Comparison of ENCODE assay signal across 18 cellular contexts in genomic region chr17:37124825-37125181, GRCh38.
DNase-seq lines count a peak whose midpoint lies in the region; ATAC-seq and TF ChIP-seq lines count a peak whose summit lies in the region.
"Had no signal": no experiment of that assay in that cellular context is flagged by ENCODE, and none has a peak within 500 bp of the region (broad histone marks: within the 10 kb centered on the region; RNA-seq: fewer than 3 reads in every experiment).

No MANE protein-coding gene starts in this region.

- 12% methylated on average over 4 of the region's 4 CpGs for WGBS in thymus
- 74 to 87% methylated on average over 4 of the region's 4 CpGs for WGBS in thyroid gland, 2 donors

- peaks cover 3% of the 10 kb centered on the region for H3K4me1 ChIP-seq in GM23338 (ENCODE audit: insufficient read depth)
- peaks cover 22% of the 10 kb centered on the region for H3K4me1 ChIP-seq in thymus (ENCODE audit: control insufficient read depth, insufficient read depth, low read length)
- H3K4me1 ChIP-seq in thyroid gland: no peaks in the 10 kb centered on the region
- H3K4me1 ChIP-seq: SJCRH30 had no signal

- no peaks in the 10 kb centered on the region for H3K9me3 ChIP-seq in KOPT-K1 (ENCODE audit: insufficient read depth, low read length, poor library complexity, severe bottlenecking)
- H3K9me3 ChIP-seq in thymus (ENCODE audit: control insufficient read depth): no peaks in the 10 kb centered on the region
- no peaks in the 10 kb centered on the region for H3K9me3 ChIP-seq in thyroid gland
- H3K9me3 ChIP-seq: MG63, SJCRH30 had no signal

- peaks cover 3% of the 10 kb centered on the region for H3K27me3 Mint-ChIP-seq in GM23338 (ENCODE audit: insufficient read depth, low read depth, poor library complexity)
- H3K27me3 Mint-ChIP-seq: B cell had no signal

- no peaks in the 10 kb centered on the region for H3K9me2 ChIP-seq in GM23338 (ENCODE audit: insufficient read depth)

- H3K27ac ChIP-seq in GM23338 (ENCODE audit: low read depth) (no peak overlapping the region), KOPT-K1 (ENCODE audit: low read depth, low read length, poor library complexity, severe bottlenecking) (peak overlapping the region; percentile 66), VCaP (peak overlapping the region; percentile 61), thymus (ENCODE audit: low read depth) (peak overlapping the region; percentile 81), thyroid gland (no peak overlapping the region)
- H3K27ac ChIP-seq: RWPE1, SJCRH30 had no signal

- no peaks in the 10 kb centered on the region for H4K20me1 ChIP-seq in GM23338 (replicated peaks; ENCODE audit: insufficient read depth)

- H3K4me3 ChIP-seq in GM23338 (no peak overlapping the region), thymus (ENCODE audit: low read length) (no peak overlapping the region), thyroid gland (replicated peaks in 1 of 3) (no peak overlapping the region)
- H3K4me3 ChIP-seq: MG63, SJCRH30 had no signal

- no peak overlapping the region for H3K4me2 ChIP-seq in GM23338

- intact Hi-C loops in thyroid gland (cut with DNase I): no loop called here

- H3K27ac Mint-ChIP-seq in GM23338: 0 out of 2 replicates have a peak overlapping the region, but pooled peaks have one; percentile 2
- H3K27ac Mint-ChIP-seq: CD8-positive, alpha-beta T cell had no signal

- no peaks in the 10 kb centered on the region for H3K9me3 Mint-ChIP-seq in GM23338
- H3K9me3 Mint-ChIP-seq: CD8-positive, alpha-beta T cell had no signal

- H3K36me3 ChIP-seq in GM23338 (ENCODE audit: insufficient read depth) (peaks cover 39% of the 10 kb centered on the region), KOPT-K1 (ENCODE audit: insufficient read depth, low read length) (peaks cover 94% of the 10 kb centered on the region), thymus (ENCODE audit: control insufficient read depth, insufficient read depth) (no peaks in the 10 kb centered on the region), thyroid gland (peaks cover 11 to 20% of the 10 kb centered on the region in 2 donors)

- no peak overlapping the region for H3K4me3 Mint-ChIP-seq in GM23338
- H3K4me3 Mint-ChIP-seq: B cell; CD8-positive, alpha-beta T cell had no signal

- no peak for DNase-seq in GM23338 (ENCODE audit: low spot score)
- DNase-seq in medulla oblongata (ENCODE audit: extremely low spot score): no peak
- no peak for DNase-seq in thyroid gland
- DNase-seq in GM19238 (ENCODE audit: insufficient read length, low spot score): no peak
- DNase-seq: CD8-positive, alpha-beta T cell; KG1; MG63; NCI-H1105; NCI-H1694; NCI-H69; PC-3; SJCRH30 had no signal

- H3F3A ChIP-seq in GM23338 (replicated peaks; ENCODE audit: low read depth): no peaks in the 10 kb centered on the region; the same call in 1 of the 2 replicates

- H3K27me3 ChIP-seq in GM23338 (ENCODE audit: insufficient read depth) (no peaks in the 10 kb centered on the region), thymus (ENCODE audit: control insufficient read depth, insufficient read depth) (no peaks in the 10 kb centered on the region), thyroid gland (no peaks in the 10 kb centered on the region)
- H3K27me3 ChIP-seq: MG63, SJCRH30 had no signal

- H3K4me1 Mint-ChIP-seq in GM23338: peaks cover 10% of the 10 kb centered on the region

- peaks cover 55% of the 10 kb centered on the region for H3K36me3 Mint-ChIP-seq in GM23338 (ENCODE audit: low read depth)

- no peak for ATAC-seq in GM23338
- ATAC-seq: CD8-positive, alpha-beta T cell; HCT116; PC-3 had no signal

- TF ChIP-seq POLR2A in thyroid gland (IDR thresholded peaks at IDR 0.05): no peak

- no peaks in the 10 kb centered on the region for H3K79me2 ChIP-seq in GM23338 (replicated peaks; ENCODE audit: insufficient read depth)

- H2AFZ ChIP-seq in GM23338: no peak overlapping the region

- TF ChIP-seq CTCF in GM23338 (conservative IDR thresholded peaks at IDR 0.05; ENCODE audit: low read depth in 2 of 2) (no peak), VCaP (conservative IDR thresholded peaks at IDR 0.05) (no peak), thyroid gland (IDR thresholded peaks at IDR 0.05) (no peak)

TF ChIP-seq in GM23338, 12 proteins besides CTCF, POLR2A, EP300 and RAD21:
- TF ChIP-seq ZNF462 (CRISPR knock-in tag; IDR thresholded peaks at IDR 0.05) (no peak), REST (IDR thresholded peaks at IDR 0.05; ENCODE audit: unreplicated experiment) (no peak), ZNF114 (CRISPR knock-in tag; IDR thresholded peaks at IDR 0.05) (no peak), EZH2phosphoT487 (IDR thresholded peaks at IDR 0.05; ENCODE audit: unreplicated experiment) (no peak)
TF ChIP-seq in GM23338: peak in this region for 0.

Comparison
In these comparisons a context has a peak if more than half of its experiments do, and no peak if none do; other contexts are left out.
1. H3K27ac ChIP-seq: peak in KOPT-K1 (single experiment), VCaP (single experiment) and thymus (single experiment); none in GM23338 (single experiment) and thyroid gland (0 of 3).